ENCODE assay signal across 9 cellular contexts in genomic region chr16:30472328-30472942, GRCh38. TPM values are rescaled to one million over a fixed set of nuclear protein-coding genes. Genes with fewer than 3 reads are reported as not detected.
DNase-seq lines count a peak whose midpoint lies in the region; ATAC-seq and TF ChIP-seq lines count a peak whose summit lies in the region.
"Had no signal": no experiment of that assay in that cellular context is flagged by ENCODE, and none has a peak within 500 bp of the region (broad histone marks: within the 10 kb centered on the region; RNA-seq: fewer than 3 reads in every experiment).

Gene ITGAL, plus strand, starts transcription at chr16:30472742. Its CDS starts 96 bp downstream, at chr16:30472838.

- H3K9me3 ChIP-seq in lower lobe of right lung (no peaks in the 10 kb centered on the region), uterus (no peaks in the 10 kb centered on the region)
- H3K9me3 ChIP-seq: A549 had no signal

- H3K4me1 ChIP-seq in lower lobe of right lung: peaks cover 18% of the 10 kb centered on the region
- H3K4me1 ChIP-seq in uterus: no peaks in the 10 kb centered on the region
- H3K4me1 ChIP-seq: A549 had no signal

- ATAC-seq in GM21390 (IDR thresholded peaks at IDR 0.05; ENCODE audit: unreplicated experiment) (peak; percentile 44), lower lobe of right lung (peak; percentile 85 to 88)

- DNase-seq in AML-193 (lab: John Stamatoyannopoulos, UW) (peak; percentile 91 to 92), NB4 (ENCODE audit: low read depth) (peak; percentile 93), activated T-cell treated with anti-CD3 and anti-CD28 coated beads for 48 hours (ENCODE audit: low read depth) (peak; percentile 72), lower lobe of right lung (peak; percentile 84), uterus (no peak), NCI-H226 (no peak)
- peak; percentile 63 for DNase-seq in stimulated activated CD8-positive, alpha-beta memory T cell treated with anti-CD3 and anti-CD28 coated beads, Interleukin-7, amount 100 ng/mL, for 24 hours (ENCODE audit: low read depth)

- peak within 1 kb of the TSS; percentile 44 for H3K4me3 ChIP-seq in NB4 (ENCODE audit: low read depth, low read length)
- H3K4me3 ChIP-seq in lower lobe of right lung: peak within 1 kb of the TSS; percentile 53
- no peak within 1 kb of the TSS for H3K4me3 ChIP-seq in uterus
- H3K4me3 ChIP-seq: A549 had no signal

- intact Hi-C loops in lower lobe of right lung (cut with DNase I): no loop called here
- intact Hi-C loops in uterus (cut with DNase I; ENCODE audit: low total_unique reads): no loop called here

- H3K27me3 ChIP-seq in lower lobe of right lung (ENCODE audit: low read depth) (peaks cover 13% of the 10 kb centered on the region), uterus (peaks cover 0 to 6% of the 10 kb centered on the region in 2 donors)

- H3K27ac ChIP-seq in lower lobe of right lung (peak within 1 kb of the TSS; percentile 65), uterus (no peak within 1 kb of the TSS)
- H3K27ac ChIP-seq: A549 had no signal

- TF ChIP-seq CTCF in NB4 (IDR thresholded peaks at IDR 0.05; ENCODE audit: low read depth, low read length): no peak
- no peak for TF ChIP-seq CTCF in lower lobe of right lung (IDR thresholded peaks at IDR 0.05)
- no peak for TF ChIP-seq CTCF in uterus (IDR thresholded peaks at IDR 0.05)

- no peaks in the 10 kb centered on the region for H3K36me3 ChIP-seq in lower lobe of right lung
- H3K36me3 ChIP-seq in uterus: no peaks in the 10 kb centered on the region

- TF ChIP-seq POLR2A in NB4 (IDR thresholded peaks at IDR 0.05; ENCODE audit: extremely low read depth, insufficient read length): no peak
- no peak for TF ChIP-seq POLR2A in uterus (IDR thresholded peaks at IDR 0.05)

RNA-seq across cellular contexts. Expression of gene ITGAL, which starts in this region (rescaled TPM):
- 127 TPM for total RNA-seq in lower lobe of right lung
- total RNA-seq in uterus: 1 to 10 TPM in 3 of 4 donors, not detected in 1; 3.6 to 5.6 (median 4.7) TPM

Comparison
In these comparisons a context has a peak if more than half of its experiments do, and no peak if none do; other contexts are left out.
1. RNA of gene ITGAL (total RNA-seq): 127 TPM in lower lobe of right lung (single experiment); 3.6 to 5.6 TPM in uterus; every median in the first group is over 10 times any median in the second.
2. DNase-seq: peak in AML-193 (2 of 2), NB4 (single experiment), activated T-cell treated with anti-CD3 and anti-CD28 coated beads for 48 hours (single experiment), lower lobe of right lung (single experiment) and stimulated activated CD8-positive, alpha-beta memory T cell treated with anti-CD3 and anti-CD28 coated beads, Interleukin-7, amount 100 ng/mL, for 24 hours (single experiment); none in uterus (0 of 2) and NCI-H226 (single experiment).
3. H3K4me3 ChIP-seq: peak in NB4 (single experiment) and lower lobe of right lung (single experiment); none in uterus (0 of 2).